ENCODE assay signal across 26 cellular contexts in genomic region chr4:62450740-62451139, GRCh38.
"Had no signal": no experiment of that assay in that cellular context is flagged by ENCODE, and none has a peak within 500 bp of the region (broad histone marks: within the 10 kb centered on the region; RNA-seq: fewer than 3 reads in every experiment).

No MANE protein-coding gene starts in this region.

- H3K4me1 ChIP-seq: left ventricle myocardium inferior, prostate gland, stomach, testis, thyroid gland, transverse colon, upper lobe of left lung, vagina had no signal

- DNase-seq: immature natural killer cell; left ventricle myocardium inferior; mesendoderm; mucosa of descending colon; naive thymus-derived CD4-positive, alpha-beta T cell; ovary; posterior cingulate gyrus; retina; right cardiac atrium; stimulated activated CD4-positive, alpha-beta T cell treated with anti-CD3 and anti-CD28 coated beads, Interleukin-12 subunit alpha, Interleukin-12 subunit beta, amount 100 ng/mL, for 4 hours; stimulated activated CD4-positive, alpha-beta T cell treated with anti-CD3 and anti-CD28 coated beads, Interleukin-15, amount 100 ng/mL, for 24 hours; stimulated activated CD4-positive, alpha-beta T cell treated with anti-CD3 and anti-CD28 coated beads, Interleukin-2, amount 100 ng/mL, for 24 hours; stimulated activated CD4-positive, alpha-beta T cell treated with anti-CD3 and anti-CD28 coated beads, Interleukin-4, amount 100 ng/mL, for 1 hour; stimulated activated naive B cell treated with anti-CD40 and anti-IgM and Interleukin-4, amounts not matched to agents 10 μg/mL and 1 μg/mL and 100 μg/mL, for 72 hours; stimulated activated naive CD8-positive, alpha-beta T cell treated with anti-CD3 and anti-CD28 coated beads, Interleukin-15, Interleukin-2, amounts not matched to agents 100 U/mL and 50 U/mL, for 24 hours; stomach; testis; thyroid gland; transverse colon; upper lobe of left lung had no signal

- H3K9me3 ChIP-seq: mucosa of descending colon, ovary, prostate gland, testis, thyroid gland, upper lobe of left lung, vagina had no signal

- H3K27ac ChIP-seq: left ventricle myocardium inferior, ovary, prostate gland, skin epidermis, stomach, testis, thyroid gland, transverse colon, upper lobe of left lung, vagina had no signal

- FAIRE-seq: islet of Langerhans had no signal

- H3K27me3 ChIP-seq: ovary, stomach, testis, thyroid gland, transverse colon, upper lobe of left lung, vagina had no signal

- ATAC-seq: mucosa of descending colon; naive thymus-derived CD4-positive, alpha-beta T cell; right cardiac atrium; sciatic nerve; stimulated activated naive B cell treated with anti-CD40 and anti-IgM and Interleukin-4, amounts not matched to agents 10 μg/mL and 1 μg/mL and 100 μg/mL, for 72 hours; stimulated activated naive CD8-positive, alpha-beta T cell treated with anti-CD3 and anti-CD28 coated beads, Interleukin-15, Interleukin-2, amounts not matched to agents 100 U/mL and 50 U/mL, for 24 hours had no signal

- H3K4me3 ChIP-seq: left ventricle myocardium inferior, lung, mucosa of descending colon, ovary, prostate gland, skin epidermis, stomach, testis, thyroid gland, transverse colon, upper lobe of left lung, vagina had no signal

- H3K36me3 ChIP-seq: left ventricle myocardium inferior, ovary, prostate gland, stomach, thyroid gland, transverse colon, upper lobe of left lung, vagina had no signal
